In the genomic region with DNA sequence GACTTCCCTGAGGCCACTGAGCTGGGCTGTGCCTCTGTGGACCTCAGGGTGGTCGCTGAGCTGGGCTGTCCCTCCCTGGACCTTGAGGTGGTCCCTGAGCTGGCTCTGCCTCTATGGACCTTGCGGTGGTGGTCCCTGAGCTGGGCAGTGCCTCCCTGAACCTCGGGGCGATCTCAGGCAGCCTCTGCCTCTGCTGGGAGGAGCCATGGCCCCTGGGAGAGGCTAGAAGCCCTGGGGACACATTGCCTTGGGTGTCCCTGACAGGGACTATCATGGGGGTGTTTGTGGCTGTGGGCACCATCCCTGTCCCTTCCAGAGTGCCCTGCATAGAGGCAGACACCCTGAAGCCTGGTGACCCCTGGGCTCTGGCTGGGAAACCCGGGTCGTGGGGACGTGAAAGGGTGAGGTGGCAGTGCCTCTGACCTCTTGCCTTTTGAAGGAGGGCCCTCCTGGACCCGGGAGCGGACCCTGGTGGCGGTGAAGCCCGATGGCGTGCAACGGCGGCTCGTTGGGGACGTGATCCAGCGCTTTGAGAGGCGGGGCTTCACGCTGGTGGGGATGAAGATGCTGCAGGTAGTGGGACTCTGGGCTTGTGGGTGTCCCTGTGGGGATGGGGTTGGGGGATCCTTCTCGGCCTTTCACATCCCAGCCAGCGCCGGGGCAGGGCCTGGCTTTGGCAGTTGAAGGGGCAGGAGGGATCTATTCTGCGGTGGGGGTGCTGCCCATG, we compare ENCODE assay signal across 2 cellular contexts.
TF ChIP-seq lines count a peak whose summit lies in the region.

No MANE protein-coding gene starts in this region.

TF ChIP-seq in SK-N-SH, 30 proteins besides CTCF, POLR2A, EP300 and RAD21 (continued from another document):
- TF ChIP-seq, protein P1, sequence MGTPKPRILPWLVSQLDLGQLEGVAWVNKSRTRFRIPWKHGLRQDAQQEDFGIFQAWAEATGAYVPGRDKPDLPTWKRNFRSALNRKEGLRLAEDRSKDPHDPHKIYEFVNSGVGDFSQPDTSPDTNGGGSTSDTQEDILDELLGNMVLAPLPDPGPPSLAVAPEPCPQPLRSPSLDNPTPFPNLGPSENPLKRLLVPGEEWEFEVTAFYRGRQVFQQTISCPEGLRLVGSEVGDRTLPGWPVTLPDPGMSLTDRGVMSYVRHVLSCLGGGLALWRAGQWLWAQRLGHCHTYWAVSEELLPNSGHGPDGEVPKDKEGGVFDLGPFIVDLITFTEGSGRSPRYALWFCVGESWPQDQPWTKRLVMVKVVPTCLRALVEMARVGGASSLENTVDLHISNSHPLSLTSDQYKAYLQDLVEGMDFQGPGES (IDR thresholded peaks at IDR 0.05; ENCODE audit: low read depth, low read length), result no peak
- TF ChIP-seq, protein P2, sequence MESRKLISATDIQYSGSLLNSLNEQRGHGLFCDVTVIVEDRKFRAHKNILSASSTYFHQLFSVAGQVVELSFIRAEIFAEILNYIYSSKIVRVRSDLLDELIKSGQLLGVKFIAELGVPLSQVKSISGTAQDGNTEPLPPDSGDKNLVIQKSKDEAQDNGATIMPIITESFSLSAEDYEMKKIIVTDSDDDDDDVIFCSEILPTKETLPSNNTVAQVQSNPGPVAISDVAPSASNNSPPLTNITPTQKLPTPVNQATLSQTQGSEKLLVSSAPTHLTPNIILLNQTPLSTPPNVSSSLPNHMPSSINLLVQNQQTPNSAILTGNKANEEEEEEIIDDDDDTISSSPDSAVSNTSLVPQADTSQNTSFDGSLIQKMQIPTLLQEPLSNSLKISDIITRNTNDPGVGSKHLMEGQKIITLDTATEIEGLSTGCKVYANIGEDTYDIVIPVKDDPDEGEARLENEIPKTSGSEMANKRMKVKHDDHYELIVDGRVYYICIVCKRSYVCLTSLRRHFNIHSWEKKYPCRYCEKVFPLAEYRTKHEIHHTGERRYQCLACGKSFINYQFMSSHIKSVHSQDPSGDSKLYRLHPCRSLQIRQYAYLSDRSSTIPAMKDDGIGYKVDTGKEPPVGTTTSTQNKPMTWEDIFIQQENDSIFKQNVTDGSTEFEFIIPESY (IDR thresholded peaks at IDR 0.05; ENCODE audit: borderline replicate concordance, low read depth), result no peak
- TF ChIP-seq RCOR1 (IDR thresholded peaks at IDR 0.05; ENCODE audit: low read length) (no peak), CHD2 (IDR thresholded peaks at IDR 0.05; ENCODE audit: low read length, partially characterized antibody) (no peak), MEF2A (IDR thresholded peaks at IDR 0.05; ENCODE audit: borderline replicate concordance, low read depth) (no peak), EZH2phosphoT487 (IDR thresholded peaks at IDR 0.05; ENCODE audit: borderline replicate concordance, low read depth) (no peak), YY1 (IDR thresholded peaks at IDR 0.05; ENCODE audit: low read depth) (no peak), FOXJ3 (CRISPR knock-in tag; IDR thresholded peaks at IDR 0.05) (no peak), TCF12 (IDR thresholded peaks at IDR 0.05) (no peak), NFIC (IDR thresholded peaks at IDR 0.05; ENCODE audit: borderline replicate concordance) (no peak), GABPA (IDR thresholded peaks at IDR 0.05; ENCODE audit: low read depth) (no peak)
- TF ChIP-seq, protein P3, sequence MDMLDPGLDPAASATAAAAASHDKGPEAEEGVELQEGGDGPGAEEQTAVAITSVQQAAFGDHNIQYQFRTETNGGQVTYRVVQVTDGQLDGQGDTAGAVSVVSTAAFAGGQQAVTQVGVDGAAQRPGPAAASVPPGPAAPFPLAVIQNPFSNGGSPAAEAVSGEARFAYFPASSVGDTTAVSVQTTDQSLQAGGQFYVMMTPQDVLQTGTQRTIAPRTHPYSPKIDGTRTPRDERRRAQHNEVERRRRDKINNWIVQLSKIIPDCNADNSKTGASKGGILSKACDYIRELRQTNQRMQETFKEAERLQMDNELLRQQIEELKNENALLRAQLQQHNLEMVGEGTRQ (IDR thresholded peaks at IDR 0.05; ENCODE audit: borderline replicate concordance, low read depth, low read length), result no peak
- TF ChIP-seq, protein P4, sequence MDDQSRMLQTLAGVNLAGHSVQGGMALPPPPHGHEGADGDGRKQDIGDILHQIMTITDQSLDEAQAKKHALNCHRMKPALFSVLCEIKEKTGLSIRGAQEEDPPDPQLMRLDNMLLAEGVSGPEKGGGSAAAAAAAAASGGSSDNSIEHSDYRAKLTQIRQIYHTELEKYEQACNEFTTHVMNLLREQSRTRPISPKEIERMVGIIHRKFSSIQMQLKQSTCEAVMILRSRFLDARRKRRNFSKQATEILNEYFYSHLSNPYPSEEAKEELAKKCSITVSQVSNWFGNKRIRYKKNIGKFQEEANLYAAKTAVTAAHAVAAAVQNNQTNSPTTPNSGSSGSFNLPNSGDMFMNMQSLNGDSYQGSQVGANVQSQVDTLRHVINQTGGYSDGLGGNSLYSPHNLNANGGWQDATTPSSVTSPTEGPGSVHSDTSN (IDR thresholded peaks at IDR 0.05), result no peak; the same call in 1 of the 2 replicates
TF ChIP-seq in SK-N-SH: peak in this region for 0.

TF ChIP-seq in SK-N-SH treated with all-trans-retinoic acid at 6 μM for 48 hours, 23 proteins besides CTCF, POLR2A, EP300 and RAD21 (continued from another document):
- TF ChIP-seq GLIS3 (CRISPR knock-in tag; IDR thresholded peaks at IDR 0.05), result no peak
- no peak for TF ChIP-seq OSR1 (CRISPR knock-in tag; IDR thresholded peaks at IDR 0.05)
- TF ChIP-seq ARNTL (CRISPR knock-in tag; IDR thresholded peaks at IDR 0.05; ENCODE audit: borderline replicate concordance, low read depth), result no peak
- no peak for TF ChIP-seq PPARA (CRISPR knock-in tag; IDR thresholded peaks at IDR 0.05; ENCODE audit: borderline replicate concordance)
- TF ChIP-seq, protein P5, sequence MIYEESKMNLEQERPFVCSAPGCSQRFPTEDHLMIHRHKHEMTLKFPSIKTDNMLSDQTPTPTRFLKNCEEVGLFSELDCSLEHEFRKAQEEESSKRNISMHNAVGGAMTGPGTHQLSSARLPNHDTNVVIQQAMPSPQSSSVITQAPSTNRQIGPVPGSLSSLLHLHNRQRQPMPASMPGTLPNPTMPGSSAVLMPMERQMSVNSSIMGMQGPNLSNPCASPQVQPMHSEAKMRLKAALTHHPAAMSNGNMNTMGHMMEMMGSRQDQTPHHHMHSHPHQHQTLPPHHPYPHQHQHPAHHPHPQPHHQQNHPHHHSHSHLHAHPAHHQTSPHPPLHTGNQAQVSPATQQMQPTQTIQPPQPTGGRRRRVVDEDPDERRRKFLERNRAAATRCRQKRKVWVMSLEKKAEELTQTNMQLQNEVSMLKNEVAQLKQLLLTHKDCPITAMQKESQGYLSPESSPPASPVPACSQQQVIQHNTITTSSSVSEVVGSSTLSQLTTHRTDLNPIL (CRISPR knock-in tag; IDR thresholded peaks at IDR 0.05; ENCODE audit: low read depth), result no peak
- TF ChIP-seq, protein P6, sequence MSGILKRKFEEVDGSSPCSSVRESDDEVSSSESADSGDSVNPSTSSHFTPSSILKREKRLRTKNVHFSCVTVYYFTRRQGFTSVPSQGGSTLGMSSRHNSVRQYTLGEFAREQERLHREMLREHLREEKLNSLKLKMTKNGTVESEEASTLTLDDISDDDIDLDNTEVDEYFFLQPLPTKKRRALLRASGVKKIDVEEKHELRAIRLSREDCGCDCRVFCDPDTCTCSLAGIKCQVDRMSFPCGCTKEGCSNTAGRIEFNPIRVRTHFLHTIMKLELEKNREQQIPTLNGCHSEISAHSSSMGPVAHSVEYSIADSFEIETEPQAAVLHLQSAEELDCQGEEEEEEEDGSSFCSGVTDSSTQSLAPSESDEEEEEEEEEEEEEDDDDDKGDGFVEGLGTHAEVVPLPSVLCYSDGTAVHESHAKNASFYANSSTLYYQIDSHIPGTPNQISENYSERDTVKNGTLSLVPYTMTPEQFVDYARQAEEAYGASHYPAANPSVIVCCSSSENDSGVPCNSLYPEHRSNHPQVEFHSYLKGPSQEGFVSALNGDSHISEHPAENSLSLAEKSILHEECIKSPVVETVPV (CRISPR knock-in tag; IDR thresholded peaks at IDR 0.05), result no peak
- no peak for TF ChIP-seq ZC3H10 (CRISPR knock-in tag; IDR thresholded peaks at IDR 0.05)
- TF ChIP-seq, protein P7, sequence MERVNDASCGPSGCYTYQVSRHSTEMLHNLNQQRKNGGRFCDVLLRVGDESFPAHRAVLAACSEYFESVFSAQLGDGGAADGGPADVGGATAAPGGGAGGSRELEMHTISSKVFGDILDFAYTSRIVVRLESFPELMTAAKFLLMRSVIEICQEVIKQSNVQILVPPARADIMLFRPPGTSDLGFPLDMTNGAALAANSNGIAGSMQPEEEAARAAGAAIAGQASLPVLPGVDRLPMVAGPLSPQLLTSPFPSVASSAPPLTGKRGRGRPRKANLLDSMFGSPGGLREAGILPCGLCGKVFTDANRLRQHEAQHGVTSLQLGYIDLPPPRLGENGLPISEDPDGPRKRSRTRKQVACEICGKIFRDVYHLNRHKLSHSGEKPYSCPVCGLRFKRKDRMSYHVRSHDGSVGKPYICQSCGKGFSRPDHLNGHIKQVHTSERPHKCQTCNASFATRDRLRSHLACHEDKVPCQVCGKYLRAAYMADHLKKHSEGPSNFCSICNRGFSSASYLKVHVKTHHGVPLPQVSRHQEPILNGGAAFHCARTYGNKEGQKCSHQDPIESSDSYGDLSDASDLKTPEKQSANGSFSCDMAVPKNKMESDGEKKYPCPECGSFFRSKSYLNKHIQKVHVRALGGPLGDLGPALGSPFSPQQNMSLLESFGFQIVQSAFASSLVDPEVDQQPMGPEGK (CRISPR knock-in tag; IDR thresholded peaks at IDR 0.05; ENCODE audit: borderline replicate concordance), result no peak
- no peak for TF ChIP-seq SNAI2 (CRISPR knock-in tag; IDR thresholded peaks at IDR 0.05)
TF ChIP-seq in SK-N-SH treated with all-trans-retinoic acid at 6 μM for 48 hours: peak in this region for 0.
